20 cellular contexts compared by ENCODE assay signal in the genomic region with DNA sequence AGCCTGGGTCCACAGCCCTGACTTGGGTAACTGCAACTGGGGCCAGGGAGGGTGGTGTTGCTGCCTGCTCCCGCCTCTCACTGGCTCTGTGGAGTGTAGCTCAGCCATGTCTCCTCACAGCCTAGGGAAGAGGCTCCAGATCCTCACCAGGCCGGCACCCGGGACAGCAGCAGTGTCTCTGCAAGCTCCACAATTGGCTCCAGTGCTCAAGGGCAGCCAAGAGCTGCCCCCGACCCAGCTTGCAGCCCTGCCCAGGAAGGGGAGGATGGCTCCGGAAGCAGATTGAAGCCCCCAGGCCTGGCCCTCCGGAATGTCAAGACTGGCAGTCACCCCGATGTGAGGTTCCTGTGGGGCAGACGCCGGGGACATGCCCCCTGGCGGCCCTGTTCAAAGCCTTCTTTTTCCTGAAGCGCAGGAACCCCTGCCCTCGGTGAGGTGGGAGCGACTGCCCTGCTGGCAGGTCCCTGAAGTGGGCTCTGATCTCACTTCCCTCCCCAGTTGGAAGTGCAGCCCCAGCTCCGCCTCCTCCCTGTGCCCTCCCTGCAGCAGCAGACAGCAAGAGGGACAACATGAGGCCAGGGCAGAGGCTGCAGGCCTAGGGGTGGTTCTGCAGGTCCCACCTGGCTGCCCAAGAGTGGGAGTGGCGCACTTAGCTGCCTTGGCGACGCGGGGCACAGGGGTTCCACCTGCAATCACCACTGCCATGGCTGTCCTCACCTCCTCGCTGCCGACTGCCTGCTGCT.
DNase-seq lines count a peak whose midpoint lies in the region; ATAC-seq lines count a peak whose summit lies in the region.
"Had no signal": no experiment of that assay in that cellular context is flagged by ENCODE, and none has a peak within 500 bp of the region (broad histone marks: within the 10 kb centered on the region; RNA-seq: fewer than 3 reads in every experiment).

No MANE protein-coding gene starts in this region.

- H3K27ac Mint-ChIP-seq in central memory CD8-positive, alpha-beta T cell (ENCODE audit: low read depth), result no peak overlapping the region
- H3K27ac Mint-ChIP-seq: CD8-positive, alpha-beta T cell; IgD-negative memory B cell had no signal

- peak; percentile 14 for ATAC-seq in central memory CD8-positive, alpha-beta T cell (replicated peaks; ENCODE audit: extremely low read depth, poor library complexity, severe bottlenecking)
- ATAC-seq in HG03354 (IDR thresholded peaks at IDR 0.05; ENCODE audit: poor library complexity, severe bottlenecking, unreplicated experiment), result no peak
- ATAC-seq: CD8-positive, alpha-beta T cell had no signal

- H3K27ac ChIP-seq in trophoblast cell (ENCODE audit: low read depth, low read length), result no peak overlapping the region
- H3K27ac ChIP-seq: BLaER1, SJSA1 had no signal

- H3K36me3 ChIP-seq in H7 (replicated peaks; ENCODE audit: control insufficient read depth, insufficient read depth, low read length) (no peaks in the 10 kb centered on the region), trophoblast cell (ENCODE audit: control insufficient read depth in 1 of 2, insufficient read depth in 2 of 2, low read length in 2 of 2) (no peaks in the 10 kb centered on the region)
- H3K36me3 ChIP-seq: BLaER1, SJSA1 had no signal

- H3K79me1 ChIP-seq in trophoblast cell (ENCODE audit: low read length), result no peaks in the 10 kb centered on the region

- H3K79me2 ChIP-seq in trophoblast cell (ENCODE audit: control insufficient read depth, insufficient read depth, low read length, poor library complexity), result no peaks in the 10 kb centered on the region

- peaks cover 11% of the 10 kb centered on the region for H3K9me3 Mint-ChIP-seq in central memory CD8-positive, alpha-beta T cell
- H3K9me3 Mint-ChIP-seq: CD8-positive, alpha-beta T cell had no signal

- H3K27me3 Mint-ChIP-seq in central memory CD8-positive, alpha-beta T cell, result no peaks in the 10 kb centered on the region
- H3K27me3 Mint-ChIP-seq: IgD-negative memory B cell had no signal

- no peak overlapping the region for H2AFZ ChIP-seq in trophoblast cell (ENCODE audit: insufficient read depth, low read length, poor library complexity)

- DNase-seq in NCI-H748 (lab: John Stamatoyannopoulos, UW; ENCODE audit: unreplicated experiment) (peak; percentile 20), NCI-H748 treated with DMSO at 0.1 percent for 48 hours (lab: John Stamatoyannopoulos, UW) (no peak), H7 (peak; percentile 5), trophoblast cell (no peak), NCI-H2081 treated with DMSO at 0.1 percent for 48 hours (lab: John Stamatoyannopoulos, UW) (no peak), H4 (ENCODE audit: low spot score) (no peak)
- no peak for DNase-seq in central memory CD8-positive, alpha-beta T cell (ENCODE audit: low spot score in 2 of 2)
- DNase-seq: CD8-positive, alpha-beta T cell; DMS79 treated with DMSO at 0.1 percent for 48 hours; GDM1; GOT3; Kasumi-1; MM.1S; NCI-H1105; NCI-H1930; NCI-H510A treated with DMSO at 0.1 percent for 48 hours had no signal

- H3K9ac ChIP-seq in trophoblast cell (ENCODE audit: low read length), result no peak overlapping the region
- H3K9ac ChIP-seq: BLaER1 had no signal

- H3K27me3 ChIP-seq in H7 (ENCODE audit: control insufficient read depth, insufficient read depth, low read length) (no peaks in the 10 kb centered on the region), trophoblast cell (ENCODE audit: insufficient read depth, low read length) (no peaks in the 10 kb centered on the region)
- H3K27me3 ChIP-seq: BLaER1, SJSA1 had no signal

- H4K12ac ChIP-seq in trophoblast cell (ENCODE audit: low read depth, low read length), result no peak overlapping the region

- no peak overlapping the region for H3K14ac ChIP-seq in trophoblast cell (ENCODE audit: low read length)

- H4K91ac ChIP-seq in trophoblast cell (ENCODE audit: low read depth, low read length), result no peak overlapping the region

- H2AK5ac ChIP-seq in trophoblast cell (ENCODE audit: low read length), result no peak overlapping the region

- H2BK120ac ChIP-seq in trophoblast cell (ENCODE audit: insufficient read depth, low read length, poor library complexity), result no peak overlapping the region

- no peak overlapping the region for H3K4ac ChIP-seq in trophoblast cell (ENCODE audit: low read depth, low read length)

- H3K4me2 ChIP-seq in trophoblast cell (ENCODE audit: low read length), result no peak overlapping the region
- H3K4me2 ChIP-seq: BLaER1 had no signal

- no peaks in the 10 kb centered on the region for H3K36me3 Mint-ChIP-seq in central memory CD8-positive, alpha-beta T cell (ENCODE audit: insufficient read depth)
- H3K36me3 Mint-ChIP-seq: CD8-positive, alpha-beta T cell; IgD-negative memory B cell had no signal

- H3K18ac ChIP-seq in trophoblast cell (ENCODE audit: low read length), result no peak overlapping the region

- no peak overlapping the region for H2BK12ac ChIP-seq in trophoblast cell (ENCODE audit: low read length)

- WGBS in trophoblast cell (ENCODE audit: extremely low coverage, insufficient coverage, insufficient read length), result no CpG with 5 or more reads among the region's 20 CpGs

- no peak overlapping the region for H3K23ac ChIP-seq in trophoblast cell (ENCODE audit: low read length)

- H3K4me3 ChIP-seq in H7 (ENCODE audit: insufficient read depth, low read depth, low read length) (no peak overlapping the region), trophoblast cell (ENCODE audit: low read depth, low read length) (peak overlapping the region; percentile 8)
- H3K4me3 ChIP-seq: BLaER1, SJSA1 had no signal

- H3K4me3 Mint-ChIP-seq in central memory CD8-positive, alpha-beta T cell, result no peak overlapping the region
- H3K4me3 Mint-ChIP-seq: CD8-positive, alpha-beta T cell; IgD-negative memory B cell had no signal

- no peak overlapping the region for H2BK5ac ChIP-seq in trophoblast cell (ENCODE audit: low read depth, low read length, poor library complexity)

- peaks cover 2% of the 10 kb centered on the region for H3K9me3 ChIP-seq in trophoblast cell (ENCODE audit: insufficient read depth, low read depth, low read length)
- H3K9me3 ChIP-seq: BLaER1, SJSA1 had no signal

- no peaks in the 10 kb centered on the region for H3K4me1 ChIP-seq in trophoblast cell (ENCODE audit: control insufficient read depth in 1 of 2, insufficient read depth in 2 of 2, low read length in 2 of 2)
- H3K4me1 ChIP-seq: BLaER1, SJSA1 had no signal

- H4K8ac ChIP-seq in trophoblast cell (ENCODE audit: low read depth, low read length), result no peak overlapping the region

- H3K4me1 Mint-ChIP-seq in central memory CD8-positive, alpha-beta T cell, result no peaks in the 10 kb centered on the region
- H3K4me1 Mint-ChIP-seq: IgD-negative memory B cell had no signal

Comparison
In these comparisons a context has a peak if more than half of its experiments do, and no peak if none do; other contexts are left out.
1. DNase-seq: peak in NCI-H748 (single experiment) and H7 (single experiment); none in NCI-H748 treated with DMSO at 0.1 percent for 48 hours (single experiment), central memory CD8-positive, alpha-beta T cell (0 of 2), trophoblast cell (0 of 2), NCI-H2081 treated with DMSO at 0.1 percent for 48 hours (single experiment) and H4 (single experiment).